Comparison of ENCODE assay signal across 17 cellular contexts in the genomic region with DNA sequence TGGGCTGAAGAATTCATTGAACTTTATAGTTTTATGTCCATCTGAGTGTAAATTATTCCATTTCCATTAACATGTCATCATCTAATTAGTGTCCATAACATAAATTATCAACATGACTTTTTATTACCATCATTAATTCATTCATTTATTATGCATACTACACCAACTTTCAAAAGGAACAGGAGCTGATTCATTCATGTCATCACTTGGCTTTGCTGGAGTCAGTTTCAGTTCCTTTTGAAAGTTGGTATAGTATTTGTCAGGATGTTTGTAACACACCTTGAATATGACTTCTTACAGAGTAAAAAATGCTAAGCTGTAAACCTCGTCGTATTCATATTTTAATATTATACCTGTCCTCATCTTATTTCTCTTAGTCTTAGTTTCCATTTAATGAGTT.
A peak's percentile ranks its signal among the peaks of the same experiment; 100 is the strongest.
DNase-seq lines count a peak whose midpoint lies in the region; ATAC-seq, FAIRE-seq and TF ChIP-seq lines count a peak whose summit lies in the region.
"Had no signal": no experiment of that assay in that cellular context is flagged by ENCODE, and none has a peak within 500 bp of the region (broad histone marks: within the 10 kb centered on the region; RNA-seq: fewer than 3 reads in every experiment).

No MANE protein-coding gene starts in this region.

- H3K27me3 ChIP-seq in GM12878 (replicated peaks in 1 of 2; ENCODE audit: control insufficient read depth in 2 of 2, insufficient read depth in 2 of 2, low read length in 1 of 2), result no peaks in the 10 kb centered on the region
- no peaks in the 10 kb centered on the region for H3K27me3 ChIP-seq in sigmoid colon
- H3K27me3 ChIP-seq: ascending aorta, foreskin keratinocyte, tibial nerve had no signal

- no peak overlapping the region for H3K4me2 ChIP-seq in GM12878 (ENCODE audit: control insufficient read depth, insufficient read depth)
- H3K4me2 ChIP-seq: PC-9 had no signal

- no peaks in the 10 kb centered on the region for H4K20me1 ChIP-seq in GM12878 (ENCODE audit: control insufficient read depth, insufficient read depth)

- H3K27ac ChIP-seq in GM12878 (ENCODE audit: control insufficient read depth, insufficient read depth) (no peak overlapping the region), sigmoid colon (no peak overlapping the region)
- H3K27ac ChIP-seq: ascending aorta, foreskin keratinocyte, PC-9, tibial nerve had no signal

- in situ Hi-C loops in GM12878 (cut with MboI), result no loop called here

- TF ChIP-seq CTCF in GM12878 (IDR thresholded peaks at IDR 0.05 in 2 of 3, conservative IDR thresholded peaks at IDR 0.05 in 1 of 3; ENCODE audit: control insufficient read depth in 2 of 3, extremely low read depth in 1 of 3, insufficient read depth in 1 of 3, low read depth in 3 of 3, low read length in 3 of 3), result no peak
- TF ChIP-seq CTCF in sigmoid colon (IDR thresholded peaks at IDR 0.05), result no peak
- no peak for TF ChIP-seq CTCF in GM10266 (IDR thresholded peaks at IDR 0.05; ENCODE audit: control insufficient read depth, insufficient read depth, low read depth, missing control alignments)

- CTCF ChIA-PET in GM12878 (lab: Yijun Ruan, JAX), result interaction anchor here (1.0 to 1.2 kb wide), 2 partner anchors 16 to 66 kb away, joined by 3 read pairs; no protein-coding TSS in a partner anchor

- H3K79me2 ChIP-seq in GM12878 (ENCODE audit: control insufficient read depth, insufficient read depth, low read length), result no peaks in the 10 kb centered on the region

- peak; percentile 47 for FAIRE-seq in GM12878 (lab: Jason Lieb, UNC)

- WGBS in GM12878 (ENCODE audit: insufficient coverage, insufficient replicate concordance, low lambda C conversion rate, missing lambda C conversion rate), result 64% methylated on average over 2 of the region's 2 CpGs
- WGBS in sigmoid colon, 2 donors, result 86 to 92% methylated on average over 2 of the region's 2 CpGs

- intact Hi-C loops in GM12878 (cut with micrococcal nuclease; ENCODE audit: unreplicated experiment) (loop anchor here (10.0 kb wide), 1 partner anchor 302 kb away; the partner anchor contains the start of gene RBMS3), sigmoid colon (cut with DNase I) (no loop called here)

- H2AFZ ChIP-seq in GM12878 (ENCODE audit: control insufficient read depth, low read depth, low read length), result no peak overlapping the region
- H2AFZ ChIP-seq: PC-9 had no signal

- no TSS peak for BruUV-seq in GM12878 (replicated peaks; lab: Mats Ljungman, UMichigan)

- H3K9ac ChIP-seq in GM12878 (ENCODE audit: control insufficient read depth, insufficient read depth, low read length), result no peak overlapping the region

- TF ChIP-seq RAD21 in GM12878 (IDR thresholded peaks at IDR 0.05; ENCODE audit: insufficient read depth, low read depth, low read length), result no peak

- ATAC-seq in GM18873 (IDR thresholded peaks at IDR 0.05; ENCODE audit: low FRiP score, unreplicated experiment) (peak; percentile 56), GM21619 (IDR thresholded peaks at IDR 0.05; ENCODE audit: unreplicated experiment) (peak; percentile 84), HG03139 (IDR thresholded peaks at IDR 0.05; ENCODE audit: unreplicated experiment) (peak; percentile 88), GM12878 (peak; percentile 77)
- ATAC-seq: activated CD4-positive, CD25-positive, alpha-beta regulatory T cell treated with anti-CD3 and anti-CD28 coated beads, Interleukin-2, amount 50 U/mL, for 24 hours; activated T-cell treated with anti-CD3 and anti-CD28 coated beads, Interleukin-2, amount 50 U/mL, for 72 hours; CD8-positive, alpha-beta T cell; foreskin keratinocyte; T-cell had no signal

- TF ChIP-seq EP300 in GM12878 (IDR thresholded peaks at IDR 0.05; ENCODE audit: borderline replicate concordance in 1 of 2, control insufficient read depth in 1 of 2, low read depth in 2 of 2, low read length in 2 of 2) (no peak), sigmoid colon (IDR thresholded peaks at IDR 0.05) (no peak)

- RAD21 ChIA-PET in GM12878 (lab: Charles Lee; ENCODE audit: unreplicated experiment), result interaction anchor here (0.9 kb wide), 1 partner anchor 65 kb away, joined by 3 read pairs; no protein-coding TSS in a partner anchor

- H3K4me3 ChIP-seq in GM12878 (no peak overlapping the region), sigmoid colon (no peak overlapping the region)
- H3K4me3 ChIP-seq: ascending aorta, PC-9, tibial nerve had no signal

- SMC1A ChIA-PET in GM12878 (lab: Charles Lee; ENCODE audit: uncharacterized antibody, unreplicated experiment), result interaction anchor here (0.5 to 1.0 kb wide), 6 partner anchors 10 to 66 kb away, joined by 3 to 6 read pairs (median 3); no protein-coding TSS in a partner anchor

- H3K4me1 ChIP-seq in GM12878 (ENCODE audit: control insufficient read depth, insufficient read depth, low read length) (no peaks in the 10 kb centered on the region), sigmoid colon (no peaks in the 10 kb centered on the region)
- H3K4me1 ChIP-seq: ascending aorta, tibial nerve had no signal

- DNase-seq in GM12878 (ENCODE audit: low read depth, low spot score) (no peak), midbrain (lab: John Stamatoyannopoulos, UW) (no peak), sigmoid colon (no peak), GM10266 (ENCODE audit: extremely low spot score) (no peak), nucleus accumbens (lab: John Stamatoyannopoulos, UW) (no peak)
- DNase-seq: activated T-cell treated with anti-CD3 and anti-CD28 coated beads, Interleukin-2, amount 50 U/mL, for 72 hours; CD8-positive, alpha-beta T cell; foreskin keratinocyte; NCI-H2227 treated with DMSO at 0.1 percent for 48 hours; PC-9; T-cell had no signal

- POLR2A ChIA-PET in GM12878 (lab: Charles Lee), result no interaction called here

- H3K9me3 ChIP-seq in GM12878 (replicated peaks; ENCODE audit: control insufficient read depth, insufficient read depth, low read length) (no peaks in the 10 kb centered on the region), sigmoid colon (no peaks in the 10 kb centered on the region)
- H3K9me3 ChIP-seq: ascending aorta had no signal

- no peaks in the 10 kb centered on the region for H3K36me3 ChIP-seq in GM12878 (ENCODE audit: control insufficient read depth in 2 of 2, insufficient read depth in 2 of 2, low read length in 1 of 2)
- H3K36me3 ChIP-seq in sigmoid colon, result no peaks in the 10 kb centered on the region
- H3K36me3 ChIP-seq: ascending aorta, tibial nerve had no signal

- TF ChIP-seq POLR2A in GM12878 (IDR thresholded peaks at IDR 0.05; ENCODE audit: low read depth, low read length) (no peak), sigmoid colon (IDR thresholded peaks at IDR 0.05) (no peak)

TF ChIP-seq in GM12878, 131 proteins besides CTCF, POLR2A, EP300 and RAD21:
- peak in 1 of 2 experiments; percentile 38; a peak in 1 of 4 replicates for TF ChIP-seq IKZF2 (IDR thresholded peaks at IDR 0.05)
- TF ChIP-seq TBL1XR1 (IDR thresholded peaks at IDR 0.05; ENCODE audit: low read depth, low read length), result no peak
- no peak for TF ChIP-seq RELA (IDR thresholded peaks at IDR 0.05; ENCODE audit: borderline replicate concordance, partially characterized antibody)
- 0 out of 2 replicates have a peak, but pooled peaks have one; percentile 16 for TF ChIP-seq IRF4 (IDR thresholded peaks at IDR 0.05; ENCODE audit: low read depth, low read length)
- no peak for TF ChIP-seq YBX1 (IDR thresholded peaks at IDR 0.05)
- TF ChIP-seq GATAD2B (conservative IDR thresholded peaks at IDR 0.05; ENCODE audit: low read depth), result no peak
- TF ChIP-seq JUNB (IDR thresholded peaks at IDR 0.05), result peak; percentile 46
- peak; percentile 84 for TF ChIP-seq SPI1 (IDR thresholded peaks at IDR 0.05; ENCODE audit: borderline replicate concordance, insufficient read depth, low read depth, low read length)
- TF ChIP-seq ZNF24 (IDR thresholded peaks at IDR 0.05), result peak; percentile 87
- no peak for TF ChIP-seq STAT1 (conservative IDR thresholded peaks at IDR 0.05)
- no peak for TF ChIP-seq BCL11A (IDR thresholded peaks at IDR 0.05; ENCODE audit: low read depth, low read length)
- no peak for TF ChIP-seq ATF7 (IDR thresholded peaks at IDR 0.05; ENCODE audit: low read depth)
TF ChIP-seq in GM12878: peak in this region for 5.
